Comparison of ENCODE assay signal across 8 cellular contexts in the genomic region with DNA sequence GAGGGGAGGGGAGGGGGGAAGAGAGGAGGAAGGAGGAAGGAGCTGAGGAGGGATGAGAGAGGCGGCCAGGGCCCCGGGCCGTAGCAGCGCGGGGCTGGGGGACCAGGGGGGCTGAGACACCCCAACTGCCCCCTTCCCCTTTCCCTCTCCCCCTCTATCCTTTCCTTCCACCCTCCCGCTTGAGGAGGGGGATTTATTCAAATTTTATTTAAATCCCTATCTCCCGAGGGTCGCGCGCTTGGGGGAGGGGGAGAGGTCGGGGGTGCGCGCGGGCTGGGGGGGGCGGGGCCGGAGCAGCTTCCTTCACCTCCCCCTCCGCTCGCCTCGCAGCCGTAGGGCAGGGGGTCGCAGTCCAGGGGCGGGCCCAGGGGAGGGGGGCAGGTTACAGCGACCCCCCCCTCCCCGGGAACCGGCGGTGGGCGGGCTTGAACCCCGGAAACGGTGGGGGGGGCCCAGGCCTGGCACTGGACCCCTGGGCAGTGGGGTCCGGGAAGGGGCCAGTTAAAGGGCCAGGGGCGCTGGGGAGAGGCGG. TPM values are rescaled to one million over a fixed set of nuclear protein-coding genes. Genes with fewer than 3 reads are reported as not detected.
A peak's percentile ranks its signal among the peaks of the same experiment; 100 is the strongest.
DNase-seq lines count a peak whose midpoint lies in the region; FAIRE-seq and TF ChIP-seq lines count a peak whose summit lies in the region.

A gene with protein sequence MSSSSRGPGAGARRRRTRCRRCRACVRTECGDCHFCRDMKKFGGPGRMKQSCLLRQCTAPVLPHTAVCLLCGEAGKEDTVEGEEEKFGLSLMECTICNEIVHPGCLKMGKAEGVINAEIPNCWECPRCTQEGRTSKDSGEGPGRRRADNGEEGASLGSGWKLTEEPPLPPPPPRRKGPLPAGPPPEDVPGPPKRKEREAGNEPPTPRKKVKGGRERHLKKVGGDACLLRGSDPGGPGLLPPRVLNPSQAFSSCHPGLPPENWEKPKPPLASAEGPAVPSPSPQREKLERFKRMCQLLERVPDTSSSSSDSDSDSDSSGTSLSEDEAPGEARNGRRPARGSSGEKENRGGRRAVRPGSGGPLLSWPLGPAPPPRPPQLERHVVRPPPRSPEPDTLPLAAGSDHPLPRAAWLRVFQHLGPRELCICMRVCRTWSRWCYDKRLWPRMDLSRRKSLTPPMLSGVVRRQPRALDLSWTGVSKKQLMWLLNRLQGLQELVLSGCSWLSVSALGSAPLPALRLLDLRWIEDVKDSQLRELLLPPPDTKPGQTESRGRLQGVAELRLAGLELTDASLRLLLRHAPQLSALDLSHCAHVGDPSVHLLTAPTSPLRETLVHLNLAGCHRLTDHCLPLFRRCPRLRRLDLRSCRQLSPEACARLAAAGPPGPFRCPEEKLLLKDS (plus strand): TSS at position 19 of the 532 bp plus-strand sequence. CDS start 2,183 bp downstream, outside the sequence.

- H3K4me1 Mint-ChIP-seq in HFFc6 (ENCODE audit: low read depth) (peaks cover 31% of the 10 kb centered on the region), astrocyte (ENCODE audit: low read depth, unreplicated experiment) (peaks cover 11% of the 10 kb centered on the region)

- no peak for FAIRE-seq in astrocyte (lab: Jason Lieb, UNC)
- no peak for FAIRE-seq in keratinocyte (lab: Jason Lieb, UNC)

- no peak for TF ChIP-seq POLR2A in stomach (IDR thresholded peaks at IDR 0.05)

- H3K36me3 Mint-ChIP-seq in HFFc6 (ENCODE audit: low read depth): 0 out of 2 replicates have a peak, but pooled peaks cover 9% of the 10 kb centered on the region
- H3K36me3 Mint-ChIP-seq in astrocyte (ENCODE audit: low read depth, unreplicated experiment): peaks cover 2% of the 10 kb centered on the region

- WGBS in stomach, 5 donors: 0 to 1% (median 0%) methylated on average over 12 to 32 of the region's 32 CpGs

- no peaks in the 10 kb centered on the region for H3K27me3 ChIP-seq in astrocyte (ENCODE audit: insufficient read depth, low read length)
- no peaks in the 10 kb centered on the region for H3K27me3 ChIP-seq in keratinocyte (ENCODE audit: control insufficient read depth, extremely low read depth, insufficient read depth, low read length)
- no peaks in the 10 kb centered on the region for H3K27me3 ChIP-seq in stomach

- H3K9ac ChIP-seq in astrocyte (ENCODE audit: low read length) (peak within 1 kb of the TSS; percentile 96), keratinocyte (ENCODE audit: control insufficient read depth, extremely low read depth, insufficient read depth, low read length) (peak within 1 kb of the TSS; percentile 99)

- dilution Hi-C loops in keratinocyte (cut with MboI; ENCODE audit: extremely low pct_ligation_motif_present, low sequenced_read_pairs): no loop called here

- H3K9me3 Mint-ChIP-seq in HFFc6 (no peaks in the 10 kb centered on the region), astrocyte (ENCODE audit: unreplicated experiment) (no peaks in the 10 kb centered on the region)

- H3K27ac Mint-ChIP-seq in HFFc6: peak within 1 kb of the TSS; percentile 100
- H3K27ac Mint-ChIP-seq in astrocyte (ENCODE audit: unreplicated experiment): peak within 1 kb of the TSS; percentile 100

- H3K4me1 ChIP-seq in astrocyte (ENCODE audit: insufficient read depth, low read length) (peaks cover 20% of the 10 kb centered on the region), keratinocyte (ENCODE audit: control insufficient read depth, extremely low read depth, insufficient read depth, low read length) (peaks cover 23% of the 10 kb centered on the region), stomach (peaks cover 18 to 52% (median 37%) of the 10 kb centered on the region in 4 donors)

- H3K27ac ChIP-seq in astrocyte (ENCODE audit: low read depth, low read length): peak within 1 kb of the TSS; percentile 99
- peak within 1 kb of the TSS; percentile 100 for H3K27ac ChIP-seq in keratinocyte (ENCODE audit: control insufficient read depth, insufficient read depth, low read length)
- peak within 1 kb of the TSS; percentile 90 to 94 (median 91) for H3K27ac ChIP-seq in stomach

- DNase-seq in AG08396 (ENCODE audit: low spot score) (peak; percentile 26), HFFc6 (no peak), astrocyte (ENCODE audit: low read depth) (no peak), keratinocyte (ENCODE audit: low read depth, low spot score) (no peak), stomach (no peak), NCI-H187 (lab: John Stamatoyannopoulos, UW) (no peak), SKM-1 treated with dmso at 0.1 percent for 144 hours (lab: John Stamatoyannopoulos, UW; ENCODE audit: unreplicated experiment) (no peak)
- no peak for DNase-seq in stimulated activated naive CD4-positive, alpha-beta T cell treated with Interleukin-2 at 50 U/mL for 16 hours (lab: John Stamatoyannopoulos, UW)

- H3K4me3 Mint-ChIP-seq in HFFc6 (peak within 1 kb of the TSS; percentile 99), astrocyte (ENCODE audit: unreplicated experiment) (peak within 1 kb of the TSS; percentile 99)

- H3K79me2 ChIP-seq in astrocyte (ENCODE audit: insufficient read depth, low read length): peaks cover 15% of the 10 kb centered on the region
- H3K79me2 ChIP-seq in keratinocyte (ENCODE audit: control insufficient read depth, insufficient read depth, low read length): peaks cover 18% of the 10 kb centered on the region

- H3K36me3 ChIP-seq in astrocyte (ENCODE audit: insufficient read depth, low read length) (peaks cover 3% of the 10 kb centered on the region), keratinocyte (ENCODE audit: control insufficient read depth in 2 of 2, extremely low read depth in 1 of 2, insufficient read depth in 2 of 2, low read length in 2 of 2) (peaks cover 0 to 6% of the 10 kb centered on the region in 2 experiments), stomach (peaks cover 0 to 32% (median 30%) of the 10 kb centered on the region in 4 donors)

- H3K4me2 ChIP-seq in astrocyte (ENCODE audit: low read length) (peak within 1 kb of the TSS; percentile 94), keratinocyte (ENCODE audit: control insufficient read depth, extremely low read depth, insufficient read depth, low read depth, low read length) (peak within 1 kb of the TSS; percentile 94)

- H4K20me1 ChIP-seq in astrocyte (ENCODE audit: insufficient read depth, low read length) (peaks cover 34% of the 10 kb centered on the region), keratinocyte (ENCODE audit: control insufficient read depth, extremely low read depth, insufficient read depth, low read length) (no peaks in the 10 kb centered on the region)

- no peak for TF ChIP-seq EP300 in stomach (IDR thresholded peaks at IDR 0.05)

- H3K27me3 Mint-ChIP-seq in HFFc6 (ENCODE audit: insufficient read depth) (peaks cover 2% of the 10 kb centered on the region; the same call in 1 of the 2 replicates), astrocyte (ENCODE audit: low read depth, unreplicated experiment) (no peaks in the 10 kb centered on the region)

- H3K4me3 ChIP-seq in astrocyte (ENCODE audit: insufficient read depth, low read depth, low read length) (peak within 1 kb of the TSS; percentile 97), keratinocyte (ENCODE audit: control insufficient read depth in 2 of 3, extremely low read depth in 1 of 3, insufficient read depth in 2 of 3, low read depth in 1 of 3, low read length in 3 of 3) (peak within 1 kb of the TSS; percentile 51 to 99 (median 94)), stomach (peak within 1 kb of the TSS; percentile 63 to 85 (median 74))

- H3K9me1 ChIP-seq in keratinocyte (ENCODE audit: control insufficient read depth, extremely low read depth, insufficient read depth, low read length): no peaks in the 10 kb centered on the region

- intact Hi-C loops in stomach (cut with DNase I; ENCODE audit: low total_unique reads): no loop called here

- no peaks in the 10 kb centered on the region for H3K9me3 ChIP-seq in astrocyte (ENCODE audit: insufficient read depth, low read depth, low read length)
- H3K9me3 ChIP-seq in keratinocyte (ENCODE audit: control insufficient read depth, low read depth, low read length): no peaks in the 10 kb centered on the region
- no peaks in the 10 kb centered on the region for H3K9me3 ChIP-seq in stomach

- H2AFZ ChIP-seq in astrocyte (ENCODE audit: low read depth, low read length) (peak within 1 kb of the TSS; percentile 98), keratinocyte (ENCODE audit: control insufficient read depth, low read length) (peak within 1 kb of the TSS; percentile 99)

- TF ChIP-seq CTCF in HFFc6 (IDR thresholded peaks at IDR 0.05) (no peak), astrocyte (IDR thresholded peaks at IDR 0.05; ENCODE audit: insufficient read depth, low read depth, low read length) (no peak), keratinocyte (optimal IDR thresholded peaks at IDR 0.05 in 1 of 3, IDR thresholded peaks at IDR 0.05 in 1 of 3, conservative IDR thresholded peaks at IDR 0.05 in 1 of 3; ENCODE audit: extremely low read depth in 1 of 3, insufficient read depth in 2 of 3, low read length in 3 of 3) (no peak), stomach (IDR thresholded peaks at IDR 0.05) (no peak)

RNA-seq across cellular contexts. Expression of the gene that starts here (rescaled TPM):
- 10 to 100 TPM; 21.9 to 25.8 (median 23.4) TPM for total RNA-seq in HFFc6 (2021; fragmentation: NEBNext Ultra II Directional; extraction: Animal tissue kit (Norgen Biotek cat#: 25700))
- total RNA-seq in astrocyte (42.3 and 42.5 TPM in 2 replicates), stomach (100 to 1,000 TPM in 1 of 5 donors, 10 to 100 TPM in 1, 1 to 10 TPM in 3; 6.7 to 252 (median 9.7) TPM)
- polyA plus RNA-seq in keratinocyte (9.6 to 15.0 TPM (median 10.2 TPM) in 3 replicates), stomach (10 to 100 TPM in 1 of 3 donors, 1 to 10 TPM in 2; 5.8 to 12.7 (median 8.2) TPM)
- polyA plus RNA-seq in keratinocyte (2011; ENCODE audit: low read depth): 2.2 TPM
- polyA plus RNA-seq in keratinocyte (2011; cell fraction: cytosol; rRNA removed): 5.7 and 16.5 TPM in 2 replicates
- polyA plus RNA-seq in keratinocyte (2011; cell fraction: nucleus; rRNA removed): 24.0 and 32.9 TPM in 2 replicates
- 8.3 and 25.1 TPM in 2 replicates for polyA plus RNA-seq in keratinocyte (2012; ENCODE audit: low replicate concordance)
- polyA minus RNA-seq in keratinocyte: 8.6 to 28.7 TPM (median 11.7 TPM) in 3 replicates
- 46.2 TPM for polyA minus RNA-seq in keratinocyte (2011; cell fraction: cytosol; rRNA and poly(A)+ RNA removed)
- polyA minus RNA-seq in keratinocyte (2011; cell fraction: nucleus; rRNA and poly(A)+ RNA removed): 18.1 and 25.4 TPM in 2 replicates
